In genomic region chr12:979355-979754, GRCh38 we compare ENCODE assay signal across 1 cellular context.
A peak's percentile ranks its signal among the peaks of the same experiment; 100 is the strongest.
TF ChIP-seq lines count a peak whose summit lies in the region.

No MANE protein-coding gene starts in this region.

TF ChIP-seq in K562, 482 proteins besides CTCF, POLR2A, EP300 and RAD21 (continued from another document):
- TF ChIP-seq ZBTB2 (IDR thresholded peaks at IDR 0.05), result no peak
- no peak for TF ChIP-seq RCOR1 (IDR thresholded peaks at IDR 0.05; ENCODE audit: borderline replicate concordance in 1 of 2, low read depth in 2 of 2, low read length in 2 of 2)
- TF ChIP-seq HLTF (IDR thresholded peaks at IDR 0.05), result no peak
- no peak for TF ChIP-seq ATF1 (CRISPR knock-in tag; IDR thresholded peaks at IDR 0.05)
- TF ChIP-seq ATF1 (tag; IDR thresholded peaks at IDR 0.05), result peak; percentile 14; the same call in 1 of the 2 replicates
- TF ChIP-seq FOXJ3 (CRISPR knock-in tag; IDR thresholded peaks at IDR 0.05), result no peak
- no peak for TF ChIP-seq ETV5 (CRISPR knock-in tag; IDR thresholded peaks at IDR 0.05; ENCODE audit: low read depth)
- no peak for TF ChIP-seq ZNF507 (tag; conservative IDR thresholded peaks at IDR 0.05)
- TF ChIP-seq MCM3 (IDR thresholded peaks at IDR 0.05), result no peak
- TF ChIP-seq HNRNPLL (IDR thresholded peaks at IDR 0.05; ENCODE audit: low read depth, low read length, poor library complexity, severe bottlenecking), result no peak
- TF ChIP-seq ZNF77 (CRISPR knock-in tag; IDR thresholded peaks at IDR 0.05), result no peak
- no peak for TF ChIP-seq DNMT1 (IDR thresholded peaks at IDR 0.05)
- TF ChIP-seq FOXJ2 (tag; IDR thresholded peaks at IDR 0.05), result no peak
- TF ChIP-seq KLF1 (tag; IDR thresholded peaks at IDR 0.05), result no peak
- no peak for TF ChIP-seq TAF7 (tag; IDR thresholded peaks at IDR 0.05)
- no peak for TF ChIP-seq ZNF431 (CRISPR knock-in tag; IDR thresholded peaks at IDR 0.05)
